18 cellular contexts compared by ENCODE assay signal in the genomic region with DNA sequence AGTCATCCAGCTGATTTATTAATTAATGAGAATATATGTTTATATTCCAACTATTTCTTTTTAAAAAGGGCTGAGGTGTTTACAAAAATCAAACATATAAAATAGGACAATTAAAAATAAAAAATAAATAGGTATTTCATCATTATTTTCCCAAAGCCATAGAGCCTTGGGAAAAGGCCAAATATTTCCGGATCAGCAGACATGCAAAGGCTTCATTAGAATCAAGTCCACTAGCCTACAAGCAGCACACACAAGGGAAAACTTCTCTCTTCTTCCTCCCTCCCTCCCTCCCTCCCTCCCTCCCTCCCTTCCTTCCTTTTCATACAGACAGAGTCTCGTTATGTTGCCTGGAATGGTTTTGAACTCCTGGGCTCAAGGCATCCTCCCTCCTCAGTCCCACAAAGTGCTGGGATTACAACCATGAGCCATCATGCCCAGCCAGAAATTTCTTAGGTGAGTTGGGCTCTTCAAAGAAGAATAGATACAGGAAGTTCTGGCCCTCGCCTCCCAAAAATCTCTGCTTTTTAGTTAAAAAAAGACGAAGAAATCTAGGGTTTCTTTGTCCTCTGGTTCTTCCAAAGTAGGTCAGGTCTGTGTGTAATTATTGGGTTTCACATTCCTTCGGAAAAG.
DNase-seq lines count a peak whose midpoint lies in the region; ATAC-seq and TF ChIP-seq lines count a peak whose summit lies in the region.
"Had no signal": no experiment of that assay in that cellular context is flagged by ENCODE, and none has a peak within 500 bp of the region (broad histone marks: within the 10 kb centered on the region; RNA-seq: fewer than 3 reads in every experiment).

No MANE protein-coding gene starts in this region.

- no peak overlapping the region for H4K91ac ChIP-seq in H9 (ENCODE audit: insufficient read length, low read depth, low read length)

- H3K27me3 ChIP-seq in H9 (ENCODE audit: insufficient read depth, low read length) (no peaks in the 10 kb centered on the region), right lobe of liver (no peaks in the 10 kb centered on the region)
- H3K27me3 ChIP-seq: colonic mucosa had no signal

- H3K9ac ChIP-seq in H9 (ENCODE audit: extremely low read depth, insufficient read length, low read length) = no peak overlapping the region

- no peaks in the 10 kb centered on the region for H4K20me1 ChIP-seq in H9 (ENCODE audit: control insufficient read depth, insufficient read depth, insufficient read length)

- H3K4ac ChIP-seq in H9 (ENCODE audit: low read depth, low read length) = no peak overlapping the region

- no peaks in the 10 kb centered on the region for H3K79me1 ChIP-seq in H9 (ENCODE audit: insufficient read depth, low read depth, low read length, poor library complexity, severe bottlenecking)

- H3K36me3 Mint-ChIP-seq in H9 (ENCODE audit: insufficient read depth in 1 of 3, low read depth in 3 of 3) = no peaks in the 10 kb centered on the region
- H3K36me3 Mint-ChIP-seq in natural killer cell treated with Interleukin-12 subunit alpha and Interleukin-12 subunit beta and Interleukin-15 and Interleukin-18, amount 100 ng/mL, for 72 hours = no peaks in the 10 kb centered on the region

- no peak overlapping the region for H4K8ac ChIP-seq in H9 (replicated peaks; ENCODE audit: insufficient read length, low read depth, low read length)

- no peak overlapping the region for H4K5ac ChIP-seq in H9 (ENCODE audit: insufficient read length, low read depth, low read length)

- H3K27me3 Mint-ChIP-seq in H9 (ENCODE audit: low read depth) = no peaks in the 10 kb centered on the region
- no peaks in the 10 kb centered on the region for H3K27me3 Mint-ChIP-seq in natural killer cell treated with Interleukin-12 subunit alpha and Interleukin-12 subunit beta and Interleukin-15 and Interleukin-18, amount 100 ng/mL, for 72 hours
- H3K27me3 Mint-ChIP-seq: activated CD8-positive, alpha-beta memory T cell treated with anti-CD3 and anti-CD28 coated beads, Interleukin-2, amount 10 ng/mL, durations not matched to agents 7 days and 5 days had no signal

- no peak overlapping the region for H3K4me3 ChIP-seq in right lobe of liver
- H3K4me3 ChIP-seq: colonic mucosa, K562, PC-9 had no signal

- H3K79me2 ChIP-seq in H9 (ENCODE audit: insufficient read depth, low read length) = no peaks in the 10 kb centered on the region; the same call in 1 of the 2 replicates

- ATAC-seq in sciatic nerve (peak; percentile 44), right lobe of liver (no peak), HG02970 (IDR thresholded peaks at IDR 0.05; ENCODE audit: low FRiP score, unreplicated experiment) (no peak)
- ATAC-seq in natural killer cell treated with Interleukin-12 subunit alpha and Interleukin-12 subunit beta and Interleukin-15 and Interleukin-18, amount 100 ng/mL, for 72 hours = no peak
- ATAC-seq: activated CD4-positive, CD25-positive, alpha-beta regulatory T cell treated with anti-CD3 and anti-CD28 coated beads, Interleukin-2, amount 50 U/mL, for 24 hours; activated CD8-positive, alpha-beta memory T cell treated with anti-CD3 and anti-CD28 coated beads, Interleukin-2, amount 10 ng/mL, durations not matched to agents 7 days and 5 days; K562 had no signal

- WGBS in H9 (ENCODE audit: extremely low coverage, insufficient read length, low lambda C conversion rate) = no CpG with 5 or more reads among the region's 5 CpGs
- 42% methylated on average over 5 of the region's 5 CpGs for WGBS in right lobe of liver (ENCODE audit: insufficient coverage, low coverage, low lambda C conversion rate, missing lambda C conversion rate)

- intact Hi-C loops in sciatic nerve (cut with DNase I) (no loop called here), right lobe of liver (cut with DNase I) (no loop called here)

- H3K27ac ChIP-seq in H9 (ENCODE audit: insufficient read length, low read depth, low read length) (no peak overlapping the region), right lobe of liver (no peak overlapping the region)
- H3K27ac ChIP-seq: colonic mucosa, PC-9 had no signal

- no peak overlapping the region for H3K4me3 Mint-ChIP-seq in H9
- no peak overlapping the region for H3K4me3 Mint-ChIP-seq in natural killer cell treated with Interleukin-12 subunit alpha and Interleukin-12 subunit beta and Interleukin-15 and Interleukin-18, amount 100 ng/mL, for 72 hours
- H3K4me3 Mint-ChIP-seq: activated CD8-positive, alpha-beta memory T cell treated with anti-CD3 and anti-CD28 coated beads, Interleukin-2, amount 10 ng/mL, durations not matched to agents 7 days and 5 days had no signal

- no peak overlapping the region for H2BK12ac ChIP-seq in H9 (ENCODE audit: insufficient read length, low read depth, low read length)

- H2BK5ac ChIP-seq in H9 (ENCODE audit: insufficient read length, low read length) = no peak overlapping the region

- H3K23ac ChIP-seq in H9 (ENCODE audit: insufficient read length, low read depth, low read length) = no peak overlapping the region

- H3K18ac ChIP-seq in H9 (ENCODE audit: insufficient read length, low read depth, low read length) = no peak overlapping the region

- H3K9me3 ChIP-seq in H9 (ENCODE audit: control insufficient read depth, low read depth, low read length) (no peaks in the 10 kb centered on the region), right lobe of liver (no peaks in the 10 kb centered on the region)
- H3K9me3 ChIP-seq: colonic mucosa had no signal

- no peak overlapping the region for H2AFZ ChIP-seq in H9 (ENCODE audit: low read length)
- H2AFZ ChIP-seq: PC-9 had no signal

- no peak overlapping the region for H3T11ph ChIP-seq in H9 (ENCODE audit: low read length)

- no peaks in the 10 kb centered on the region for H3K9me3 Mint-ChIP-seq in H9
- H3K9me3 Mint-ChIP-seq in natural killer cell treated with Interleukin-12 subunit alpha and Interleukin-12 subunit beta and Interleukin-15 and Interleukin-18, amount 100 ng/mL, for 72 hours = no peaks in the 10 kb centered on the region

- TF ChIP-seq POLR2A in right lobe of liver (IDR thresholded peaks at IDR 0.05) = no peak

- H3K4me1 ChIP-seq in H9 (ENCODE audit: insufficient read depth, low read length) = no peaks in the 10 kb centered on the region; the same call in 1 of the 2 replicates
- peaks cover 0 to 12% (median 4%) of the 10 kb centered on the region in 4 donors for H3K4me1 ChIP-seq in right lobe of liver

- no peak overlapping the region for H3K56ac ChIP-seq in H9 (ENCODE audit: insufficient read length, low read depth, low read length)

- H3K4me1 Mint-ChIP-seq in H9 = peaks cover 14 to 18% of the 10 kb centered on the region in 2 experiments
- peaks cover 32 to 40% of the 10 kb centered on the region in 2 donors for H3K4me1 Mint-ChIP-seq in natural killer cell treated with Interleukin-12 subunit alpha and Interleukin-12 subunit beta and Interleukin-15 and Interleukin-18, amount 100 ng/mL, for 72 hours (ENCODE audit: low read depth in 2 of 2)

- DNase-seq in H9 (no peak), cerebellum (ENCODE audit: low spot score) (peak; percentile 37), kidney glomerular epithelial cell (lab: John Stamatoyannopoulos, UW) (peak; percentile 20), sciatic nerve (ENCODE audit: low spot score) (no peak), foreskin melanocyte (no peak), right lobe of liver (no peak)
- no peak for DNase-seq in natural killer cell treated with Interleukin-12 subunit alpha and Interleukin-12 subunit beta and Interleukin-15 and Interleukin-18, amount 100 ng/mL, for 72 hours (ENCODE audit: low spot score)
- DNase-seq: activated CD8-positive, alpha-beta memory T cell treated with anti-CD3 and anti-CD28 coated beads, Interleukin-2, amount 10 ng/mL, durations not matched to agents 7 days and 5 days; activated effector memory CD4-positive, alpha-beta T cell treated with Interleukin-2 at 50 U/mL for 16 hours; colonic mucosa; erythroblast; NCI-H2029 treated with DMSO at 0.1 percent for 48 hours; NCI-H526; occipital lobe had no signal

- peak overlapping the region; percentile 80 to 93 (median 82); a peak in 2 of 7 replicates for H3K27ac Mint-ChIP-seq in H9
- no peak overlapping the region for H3K27ac Mint-ChIP-seq in natural killer cell treated with Interleukin-12 subunit alpha and Interleukin-12 subunit beta and Interleukin-15 and Interleukin-18, amount 100 ng/mL, for 72 hours
- H3K27ac Mint-ChIP-seq: activated CD8-positive, alpha-beta memory T cell treated with anti-CD3 and anti-CD28 coated beads, Interleukin-2, amount 10 ng/mL, durations not matched to agents 7 days and 5 days had no signal

- no peak for TF ChIP-seq CTCF in H9 (conservative IDR thresholded peaks at IDR 0.05)
- no peak for TF ChIP-seq CTCF in right lobe of liver (IDR thresholded peaks at IDR 0.05)

- no peak overlapping the region for H2BK15ac ChIP-seq in H9 (ENCODE audit: low read depth, low read length)

- H2AK5ac ChIP-seq in H9 (ENCODE audit: insufficient read length, low read length) = no peak overlapping the region

- H3K14ac ChIP-seq in H9 (ENCODE audit: insufficient read depth, low read length) = no peak overlapping the region

- H3K36me3 ChIP-seq in right lobe of liver = no peaks in the 10 kb centered on the region
- H3K36me3 ChIP-seq: colonic mucosa had no signal

- H3K4me2 ChIP-seq in H9 (ENCODE audit: insufficient read depth, insufficient read length, low read length) = no peak overlapping the region
- H3K4me2 ChIP-seq: PC-9 had no signal

- H3K23me2 ChIP-seq in H9 (ENCODE audit: insufficient read length, low read depth, low read length, poor library complexity, severe bottlenecking) = no peaks in the 10 kb centered on the region

- H2BK20ac ChIP-seq in H9 (ENCODE audit: low read depth, low read length, poor library complexity, severe bottlenecking) = no peak overlapping the region

- H2BK120ac ChIP-seq in H9 (ENCODE audit: low read depth, low read length, poor library complexity, severe bottlenecking) = no peak overlapping the region

Comparison
In these comparisons a context has a peak if more than half of its experiments do, and no peak if none do; other contexts are left out.
1. DNase-seq: peak in cerebellum (single experiment) and kidney glomerular epithelial cell (single experiment); none in H9 (single experiment), sciatic nerve (single experiment), natural killer cell treated with Interleukin-12 subunit alpha and Interleukin-12 subunit beta and Interleukin-15 and Interleukin-18, amount 100 ng/mL, for 72 hours (single experiment), foreskin melanocyte (single experiment) and right lobe of liver (0 of 3).
2. H3K27ac Mint-ChIP-seq: peak in H9 (3 of 3); none in natural killer cell treated with Interleukin-12 subunit alpha and Interleukin-12 subunit beta and Interleukin-15 and Interleukin-18, amount 100 ng/mL, for 72 hours (0 of 2).